Comparison of ENCODE assay signal across 8 cellular contexts in genomic region chr6:43228951-43229802, GRCh38. TPM values are rescaled to one million over a fixed set of nuclear protein-coding genes. Genes with fewer than 3 reads are reported as not detected.
DNase-seq lines count a peak whose midpoint lies in the region; ATAC-seq and TF ChIP-seq lines count a peak whose summit lies in the region.

Gene DNPH1 (minus strand): TSS chr6:43229481. CDS start chr6:43229456, 25 bp downstream.

- no peaks in the 10 kb centered on the region for H3K27me3 ChIP-seq in BLaER1 treated with 17β-estradiol and CSF1 and Interleukin-3, amounts not matched to agents 10 nM and 100 nM
- H3K27me3 ChIP-seq in esophagus muscularis mucosa: no peaks in the 10 kb centered on the region
- H3K27me3 ChIP-seq in muscle layer of colon (ENCODE audit: control insufficient read depth in 1 of 2, insufficient read depth in 2 of 2, low read length in 2 of 2): no peaks in the 10 kb centered on the region

- H3K79me2 ChIP-seq in OCI-LY7 (ENCODE audit: insufficient read depth, low read depth, low read length): no peaks in the 10 kb centered on the region; the same call in 1 of the 2 replicates

- peak within 1 kb of the TSS; percentile 94 for H3K27ac Mint-ChIP-seq in activated T-cell treated with anti-CD3 and anti-CD28 coated beads, Interleukin-2, amount 50 U/mL, for 24 hours

- H3K9me2 ChIP-seq in OCI-LY7 (ENCODE audit: insufficient read depth, low read length): no peaks in the 10 kb centered on the region

- peaks cover 44% of the 10 kb centered on the region for H3K4me1 Mint-ChIP-seq in activated T-cell treated with anti-CD3 and anti-CD28 coated beads, Interleukin-2, amount 50 U/mL, for 24 hours (ENCODE audit: low read depth)

- no TSS peak for BruUV-seq in OCI-LY7 (replicated peaks; lab: Mats Ljungman, UMichigan)

- TF ChIP-seq CTCF in OCI-LY7 (conservative IDR thresholded peaks at IDR 0.05; ENCODE audit: low read length) (peak; percentile 86), esophagus muscularis mucosa (IDR thresholded peaks at IDR 0.05) (peak; percentile 89 to 99 (median 92))

- H2AFZ ChIP-seq in OCI-LY7 (ENCODE audit: low read length): peak within 1 kb of the TSS; percentile 93

- H3K9me3 Mint-ChIP-seq in activated T-cell treated with anti-CD3 and anti-CD28 coated beads, Interleukin-2, amount 50 U/mL, for 24 hours: no peaks in the 10 kb centered on the region

- no peaks in the 10 kb centered on the region for H3K9me3 ChIP-seq in BLaER1 treated with 17β-estradiol and CSF1 and Interleukin-3, amounts not matched to agents 10 nM and 100 nM (replicated peaks in 1 of 11)
- H3K9me3 ChIP-seq in OCI-LY7 (ENCODE audit: low read length) (no peaks in the 10 kb centered on the region), esophagus muscularis mucosa (no peaks in the 10 kb centered on the region), muscle layer of colon (ENCODE audit: low read length) (no peaks in the 10 kb centered on the region)

- H3K36me3 Mint-ChIP-seq in activated T-cell treated with anti-CD3 and anti-CD28 coated beads, Interleukin-2, amount 50 U/mL, for 24 hours (ENCODE audit: low read depth): peaks cover 41% of the 10 kb centered on the region

- ATAC-seq in GM19025 (IDR thresholded peaks at IDR 0.05; ENCODE audit: low read depth, unreplicated experiment) (peak; percentile 74), HG03439 (IDR thresholded peaks at IDR 0.05; ENCODE audit: unreplicated experiment) (peak; percentile 56)

- WGBS in esophagus muscularis mucosa: 22% methylated on average over 10 of the region's 82 CpGs

- H3K9ac ChIP-seq in BLaER1 treated with 17β-estradiol and CSF1 and Interleukin-3, amounts not matched to agents 10 nM and 100 nM: peak within 1 kb of the TSS; percentile 81 to 93 (median 88)
- no peak within 1 kb of the TSS for H3K9ac ChIP-seq in muscle layer of colon (ENCODE audit: low read length)

- CTCF ChIA-PET in OCI-LY7 (lab: Charles Lee; ENCODE audit: unreplicated experiment): interaction anchor here (0.5 to 3.3 kb wide), 6 partner anchors 9 to 1189 kb away, joined by 3 to 12 read pairs (median 3); partner anchors contain the start of gene CNPY3

- POLR2A ChIA-PET in OCI-LY7 (lab: Charles Lee): interaction anchor here (0.6 to 2.7 kb wide), 4 partner anchors 9 to 169 kb away, joined by 4 to 7 read pairs (median 4); no protein-coding TSS in a partner anchor

- peaks cover 28 to 48% (median 39%) of the 10 kb centered on the region in 10 experiments for H3K4me1 ChIP-seq in BLaER1 treated with 17β-estradiol and CSF1 and Interleukin-3, amounts not matched to agents 10 nM and 100 nM
- H3K4me1 ChIP-seq in OCI-LY7 (ENCODE audit: insufficient read depth, low read length, poor library complexity, severe bottlenecking): peaks cover 37% of the 10 kb centered on the region
- peaks cover 5 to 16% (median 14%) of the 10 kb centered on the region in 4 donors for H3K4me1 ChIP-seq in esophagus muscularis mucosa
- H3K4me1 ChIP-seq in muscle layer of colon (ENCODE audit: insufficient read depth, low read length): peaks cover 11% of the 10 kb centered on the region

- H4K20me1 ChIP-seq in BLaER1 treated with 17β-estradiol and CSF1 and Interleukin-3, amounts not matched to agents 10 nM and 100 nM: no peaks in the 10 kb centered on the region; a peak in 1 of 22 replicates
- no peaks in the 10 kb centered on the region for H4K20me1 ChIP-seq in OCI-LY7 (ENCODE audit: insufficient read depth, low read length)

- peaks cover 0 to 18% (median 8%) of the 10 kb centered on the region in 11 experiments; a peak in 11 of 22 replicates for H3K36me3 ChIP-seq in BLaER1 treated with 17β-estradiol and CSF1 and Interleukin-3, amounts not matched to agents 10 nM and 100 nM
- H3K36me3 ChIP-seq in OCI-LY7 (ENCODE audit: insufficient read depth, low read length): peaks cover 9% of the 10 kb centered on the region
- peaks cover 0 to 17% (median 4%) of the 10 kb centered on the region in 4 donors for H3K36me3 ChIP-seq in esophagus muscularis mucosa
- no peaks in the 10 kb centered on the region for H3K36me3 ChIP-seq in muscle layer of colon (ENCODE audit: insufficient read depth, low read length)

- H3K4me3 ChIP-seq in BLaER1 treated with 17β-estradiol and CSF1 and Interleukin-3, amounts not matched to agents 10 nM and 100 nM: peak within 1 kb of the TSS; percentile 54 to 86 (median 72)
- peak within 1 kb of the TSS; percentile 78 for H3K4me3 ChIP-seq in OCI-LY7 (ENCODE audit: low read depth, low read length, poor library complexity, severe bottlenecking)
- H3K4me3 ChIP-seq in esophagus muscularis mucosa: peak within 1 kb of the TSS; percentile 67 to 81 (median 71)
- peak within 1 kb of the TSS; percentile 55 to 66 for H3K4me3 ChIP-seq in muscle layer of colon (ENCODE audit: low read depth in 1 of 2, low read length in 2 of 2)

- H3K27me3 Mint-ChIP-seq in activated T-cell treated with anti-CD3 and anti-CD28 coated beads, Interleukin-2, amount 50 U/mL, for 24 hours: no peaks in the 10 kb centered on the region

- no peak for TF ChIP-seq POLR2A in esophagus muscularis mucosa (IDR thresholded peaks at IDR 0.05; ENCODE audit: low read depth)

- H3K27ac ChIP-seq in BLaER1 treated with 17β-estradiol and CSF1 and Interleukin-3, amounts not matched to agents 10 nM and 100 nM: peak within 1 kb of the TSS; percentile 58 to 92 (median 84)
- peak within 1 kb of the TSS; percentile 18 for H3K27ac ChIP-seq in OCI-LY7 (ENCODE audit: low read depth, low read length, poor library complexity, severe bottlenecking)
- H3K27ac ChIP-seq in esophagus muscularis mucosa (replicated peaks in 1 of 4): peak within 1 kb of the TSS; percentile 64 to 79 (median 72)
- H3K27ac ChIP-seq in muscle layer of colon (ENCODE audit: low read depth, low read length): peak within 1 kb of the TSS; percentile 35

- TF ChIP-seq EP300 in esophagus muscularis mucosa (IDR thresholded peaks at IDR 0.05): no peak

- DNase-seq in OCI-LY7 (ENCODE audit: low spot score): peak; percentile 80
- DNase-seq in activated T-cell treated with anti-CD3 and anti-CD28 coated beads, Interleukin-2, amount 50 U/mL, for 24 hours: peak; percentile 92
- no peak for DNase-seq in esophagus muscularis mucosa (ENCODE audit: extremely low spot score)
- DNase-seq in stimulated activated CD8-positive, alpha-beta memory T cell treated with anti-CD3 and anti-CD28 coated beads, Interleukin-7, amount 100 ng/mL, for 24 hours (ENCODE audit: low read depth): peak; percentile 63

- H3K4me3 Mint-ChIP-seq in activated T-cell treated with anti-CD3 and anti-CD28 coated beads, Interleukin-2, amount 50 U/mL, for 24 hours: peak within 1 kb of the TSS; percentile 91

- peak within 1 kb of the TSS; percentile 75 to 94 (median 87) for H3K4me2 ChIP-seq in BLaER1 treated with 17β-estradiol and CSF1 and Interleukin-3, amounts not matched to agents 10 nM and 100 nM
- peak within 1 kb of the TSS; percentile 74 for H3K4me2 ChIP-seq in OCI-LY7 (ENCODE audit: low read length)

- intact Hi-C loops in OCI-LY7 (cut with micrococcal nuclease; ENCODE audit: unreplicated experiment): no loop called here
- intact Hi-C loops in esophagus muscularis mucosa (cut with DNase I): no loop called here

RNA-seq across cellular contexts. Expression of gene DNPH1, which starts in this region (rescaled TPM):
- 111 and 126 TPM in 2 replicates for total RNA-seq in OCI-LY7 (2014; rRNA removed; shearing (Covaris generic))
- total RNA-seq in OCI-LY7 (2022) (58.7 and 65.5 TPM in 2 replicates), esophagus muscularis mucosa (10 to 100 TPM; 60.5 to 70.2 (median 65.3) TPM)

Comparison
In these comparisons a context has a peak if more than half of its experiments do, and no peak if none do; other contexts are left out.
1. H3K27ac ChIP-seq: peak in every context shown above with its lines; median percentile 84 in BLaER1 treated with 17β-estradiol and CSF1 and Interleukin-3, amounts not matched to agents 10 nM and 100 nM; 72 in esophagus muscularis mucosa; 35 in muscle layer of colon; 18 in OCI-LY7.